Comparison of ENCODE assay signal across 31 cellular contexts in genomic region chr16:7392206-7392605, GRCh38. TPM values are rescaled to one million over a fixed set of nuclear protein-coding genes. Genes with fewer than 3 reads are reported as not detected.
"Had no signal": no experiment of that assay in that cellular context is flagged by ENCODE, and none has a peak within 500 bp of the region (broad histone marks: within the 10 kb centered on the region; RNA-seq: fewer than 3 reads in every experiment).

No MANE protein-coding gene starts in this region.

- H3K4me1 ChIP-seq: neural progenitor cell, parathyroid adenoma, tibial nerve, upper lobe of left lung, vagina had no signal

- H3K36me3 ChIP-seq: left ventricle myocardium inferior, neural progenitor cell, neutrophil, tibial nerve, upper lobe of left lung, vagina had no signal

- ATAC-seq: natural killer cell; right cardiac atrium; stimulated activated memory B cell treated with anti-CD40 and anti-IgM and Interleukin-4, amounts not matched to agents 10 μg/mL and 1 μg/mL and 100 μg/mL, for 72 hours; stimulated activated naive CD8-positive, alpha-beta T cell treated with anti-CD3 and anti-CD28 coated beads, Interleukin-15, amount 100 ng/mL, for 72 hours had no signal

- H3K27me3 ChIP-seq: neural progenitor cell, neutrophil, tibial nerve, upper lobe of left lung, vagina had no signal

- DNase-seq: hypothalamus; immature natural killer cell; left ventricle myocardium inferior; mesendoderm; naive B cell; natural killer cell; nephron progenitor cell; occipital lobe; retina; right cardiac atrium; stimulated activated CD4-positive, alpha-beta T cell treated with anti-CD3 and anti-CD28 coated beads, Interleukin-1b, Interleukin-23, amount 100 ng/mL, for 48 hours; stimulated activated CD4-positive, alpha-beta T cell treated with anti-CD3 and anti-CD28 coated beads, Interleukin-2, amount 100 ng/mL, for 48 hours; stimulated activated CD4-positive, alpha-beta T cell treated with anti-CD3 and anti-CD28 coated beads, Interleukin-4, amount 100 ng/mL, for 4 hours; stimulated activated CD8-positive, alpha-beta memory T cell treated with anti-CD3 and anti-CD28 coated beads, Interleukin-4, amount 100 ng/mL, for 48 hours; stimulated activated naive CD4-positive, alpha-beta T cell treated with Interleukin-2 at 50 U/mL for 16 hours; stimulated activated naive CD8-positive, alpha-beta T cell treated with anti-CD3 and anti-CD28 coated beads, Interleukin-15, amount 100 ng/mL, for 72 hours; substantia nigra; upper lobe of left lung had no signal

- H3K27ac ChIP-seq: left ventricle myocardium inferior, neural progenitor cell, neutrophil, parathyroid adenoma, tibial nerve, upper lobe of left lung, vagina had no signal

- H3K4me3 ChIP-seq: left ventricle myocardium inferior, lung, neural progenitor cell, smooth muscle cell, tibial nerve, upper lobe of left lung, vagina had no signal

- H3K9me3 ChIP-seq: left ventricle myocardium inferior, neutrophil, upper lobe of left lung, vagina had no signal

RNA-seq across cellular contexts. Expression of gene RBFOX1, which starts 59.6 kb away (rescaled TPM):
- total RNA-seq: kidney epithelial cell, mononuclear cell, natural killer cell, osteocyte, posterior vena cava, pulmonary artery endothelial cell, smooth muscle cell, upper lobe of left lung had no signal
- polyA plus RNA-seq: immature natural killer cell, lung, smooth muscle cell had no signal
